ENCODE assay signal across 8 cellular contexts in the genomic region with DNA sequence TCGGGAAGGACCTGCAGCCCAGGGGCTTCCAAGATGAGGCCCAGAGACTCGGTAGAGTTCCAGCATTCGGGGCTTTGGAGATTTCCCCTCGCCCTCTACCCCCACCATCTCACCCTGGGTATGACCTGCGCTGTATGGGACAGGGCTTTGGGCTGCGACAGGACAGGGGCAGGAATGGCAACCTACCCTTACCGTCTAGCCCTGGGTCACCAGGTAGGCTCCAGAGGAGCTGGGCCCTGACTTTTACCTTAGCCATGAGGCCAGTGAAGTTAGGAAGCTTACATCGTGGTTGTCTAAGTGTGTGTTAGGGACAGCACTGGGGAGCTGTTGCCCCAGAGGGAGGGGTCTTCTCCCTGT. TPM values are rescaled to one million over a fixed set of nuclear protein-coding genes. Genes with fewer than 3 reads are reported as not detected.
DNase-seq lines count a peak whose midpoint lies in the region; ATAC-seq, FAIRE-seq and TF ChIP-seq lines count a peak whose summit lies in the region.

No MANE protein-coding gene starts in this region.

- BruUV-seq in HCT116 (replicated peaks; lab: Mats Ljungman, UMichigan) = no TSS peak

- H4K20me1 ChIP-seq in HCT116 (ENCODE audit: insufficient read depth) (no peaks in the 10 kb centered on the region), keratinocyte (ENCODE audit: control insufficient read depth, extremely low read depth, insufficient read depth, low read length) (no peaks in the 10 kb centered on the region)

- peak overlapping the region; percentile 64 for H3K9ac ChIP-seq in HCT116 (ENCODE audit: low read length)
- peak overlapping the region; percentile 44 for H3K9ac ChIP-seq in keratinocyte (ENCODE audit: control insufficient read depth, extremely low read depth, insufficient read depth, low read length)

- no peaks in the 10 kb centered on the region for H3K9me2 ChIP-seq in HCT116 (ENCODE audit: insufficient read depth)

- H3K79me2 ChIP-seq in HCT116 (ENCODE audit: insufficient read depth, low read length) = no peaks in the 10 kb centered on the region
- H3K79me2 ChIP-seq in keratinocyte (ENCODE audit: control insufficient read depth, insufficient read depth, low read length) = no peaks in the 10 kb centered on the region

- H3K4me1 Mint-ChIP-seq in activated naive CD8-positive, alpha-beta T cell treated with anti-CD3 and anti-CD28 coated beads for 36 hours = peaks cover 72% of the 10 kb centered on the region
- peaks cover 78% of the 10 kb centered on the region for H3K4me1 Mint-ChIP-seq in stimulated activated naive CD8-positive, alpha-beta T cell treated with anti-CD3 and anti-CD28 coated beads, Interleukin-15, Interleukin-2, amounts not matched to agents 100 ng/mL and 50 ng/mL, for 24 hours (ENCODE audit: low read depth)

- DNase-seq in HCT116 (ENCODE audit: low read depth, low spot score) (no peak), keratinocyte (ENCODE audit: low read depth, low spot score) (no peak), kidney glomerular epithelial cell (lab: John Stamatoyannopoulos, UW) (no peak)
- DNase-seq in activated naive CD8-positive, alpha-beta T cell treated with anti-CD3 and anti-CD28 coated beads for 36 hours = no peak
- no peak for DNase-seq in effector CD4-positive, alpha-beta T cell

- H3K4me2 ChIP-seq in HCT116 (ENCODE audit: low read length) = peak overlapping the region; percentile 96
- peak overlapping the region; percentile 69 for H3K4me2 ChIP-seq in keratinocyte (ENCODE audit: control insufficient read depth, extremely low read depth, insufficient read depth, low read depth, low read length)

- ATAC-seq in HCT116 = peak; percentile 26
- no peak for ATAC-seq in HG03457 (IDR thresholded peaks at IDR 0.05; ENCODE audit: unreplicated experiment)
- ATAC-seq in GM18907 (IDR thresholded peaks at IDR 0.05; ENCODE audit: unreplicated experiment) = no peak

- H2AFZ ChIP-seq in HCT116 (ENCODE audit: low read depth, low read length, poor library complexity, severe bottlenecking) = peak overlapping the region; percentile 85
- H2AFZ ChIP-seq in keratinocyte (ENCODE audit: control insufficient read depth, low read length) = peak overlapping the region; percentile 47

- RAD21 ChIA-PET in HCT116 (lab: Charles Lee; ENCODE audit: low non-redundant PET in 1 of 2, low total read pairs in 2 of 2, uncharacterized antibody in 2 of 2, unreplicated experiment in 2 of 2) = interaction anchor here in 1 of 2 experiments (0.6 kb wide), 1 partner anchor 13 kb away, joined by 4 read pairs; no protein-coding TSS in a partner anchor

- peaks cover 0 to 4% of the 10 kb centered on the region in 2 experiments; a peak in 1 of 4 replicates for H3K9me3 ChIP-seq in HCT116 (ENCODE audit: control insufficient read depth in 1 of 2, insufficient read depth in 1 of 2, low read depth in 1 of 2, low read length in 2 of 2)
- H3K9me3 ChIP-seq in keratinocyte (ENCODE audit: control insufficient read depth, low read depth, low read length) = no peaks in the 10 kb centered on the region

- CTCF ChIA-PET in HCT116 (lab: Charles Lee) = no interaction called here

- TF ChIP-seq POLR2A in HCT116 (IDR thresholded peaks at IDR 0.05; ENCODE audit: borderline replicate concordance, extremely low read depth, insufficient read depth, insufficient read length) = no peak

- intact Hi-C loops in HCT116 (cut with micrococcal nuclease) = no loop called here

- no peaks in the 10 kb centered on the region for H3K27me3 ChIP-seq in HCT116 (ENCODE audit: insufficient read depth, low read length)
- no peaks in the 10 kb centered on the region for H3K27me3 ChIP-seq in keratinocyte (ENCODE audit: control insufficient read depth, extremely low read depth, insufficient read depth, low read length)

- POLR2A ChIA-PET in HCT116 (lab: Charles Lee) = no interaction called here

- TF ChIP-seq CTCF in HCT116 (IDR thresholded peaks at IDR 0.05 in 2 of 3, conservative IDR thresholded peaks at IDR 0.05 in 1 of 3; ENCODE audit: borderline replicate concordance in 1 of 3, insufficient read depth in 1 of 3, low read depth in 2 of 3, low read length in 2 of 3) (no peak), keratinocyte (optimal IDR thresholded peaks at IDR 0.05 in 1 of 3, IDR thresholded peaks at IDR 0.05 in 1 of 3, conservative IDR thresholded peaks at IDR 0.05 in 1 of 3; ENCODE audit: extremely low read depth in 1 of 3, insufficient read depth in 2 of 3, low read length in 3 of 3) (no peak)

- peak overlapping the region; percentile 59; the same call in 1 of the 2 replicates for H3K27ac ChIP-seq in HCT116 (ENCODE audit: low read depth, low read length)
- H3K27ac ChIP-seq in keratinocyte (ENCODE audit: control insufficient read depth, insufficient read depth, low read length) = no peak overlapping the region

- no peak for TF ChIP-seq RAD21 in HCT116 (IDR thresholded peaks at IDR 0.05; ENCODE audit: low read depth)

- FAIRE-seq in keratinocyte (lab: Jason Lieb, UNC) = no peak

- H3K4me3 ChIP-seq in HCT116 (replicated peaks in 1 of 2; ENCODE audit: low read depth in 1 of 2, low read length in 2 of 2) = peak overlapping the region; percentile 37 to 63
- peak overlapping the region; percentile 13 to 58 (median 45) for H3K4me3 ChIP-seq in keratinocyte (ENCODE audit: control insufficient read depth in 2 of 3, extremely low read depth in 1 of 3, insufficient read depth in 2 of 3, low read depth in 1 of 3, low read length in 3 of 3)

- H3K36me3 Mint-ChIP-seq in activated naive CD8-positive, alpha-beta T cell treated with anti-CD3 and anti-CD28 coated beads for 36 hours = peaks cover 70% of the 10 kb centered on the region
- H3K36me3 Mint-ChIP-seq in stimulated activated naive CD8-positive, alpha-beta T cell treated with anti-CD3 and anti-CD28 coated beads, Interleukin-15, Interleukin-2, amounts not matched to agents 100 ng/mL and 50 ng/mL, for 24 hours (ENCODE audit: low read depth) = peaks cover 39% of the 10 kb centered on the region

- peaks cover 2 to 12% of the 10 kb centered on the region in 2 experiments; a peak in 3 of 4 replicates for H3K36me3 ChIP-seq in HCT116 (ENCODE audit: control insufficient read depth in 1 of 2, insufficient read depth in 2 of 2, low read length in 2 of 2)
- H3K36me3 ChIP-seq in keratinocyte (ENCODE audit: control insufficient read depth in 2 of 2, extremely low read depth in 1 of 2, insufficient read depth in 2 of 2, low read length in 2 of 2) = peaks cover 11 to 16% of the 10 kb centered on the region in 2 experiments

- dilution Hi-C loops in keratinocyte (cut with MboI; ENCODE audit: extremely low pct_ligation_motif_present, low sequenced_read_pairs) = no loop called here

- H3K9me1 ChIP-seq in keratinocyte (ENCODE audit: control insufficient read depth, extremely low read depth, insufficient read depth, low read length) = no peaks in the 10 kb centered on the region

- peak overlapping the region; percentile 93 for H3K27ac Mint-ChIP-seq in activated naive CD8-positive, alpha-beta T cell treated with anti-CD3 and anti-CD28 coated beads for 36 hours
- peak overlapping the region; percentile 90 for H3K27ac Mint-ChIP-seq in stimulated activated naive CD8-positive, alpha-beta T cell treated with anti-CD3 and anti-CD28 coated beads, Interleukin-15, Interleukin-2, amounts not matched to agents 100 ng/mL and 50 ng/mL, for 24 hours

- H3K9me3 Mint-ChIP-seq in activated naive CD8-positive, alpha-beta T cell treated with anti-CD3 and anti-CD28 coated beads for 36 hours = peaks cover 3% of the 10 kb centered on the region
- H3K9me3 Mint-ChIP-seq in stimulated activated naive CD8-positive, alpha-beta T cell treated with anti-CD3 and anti-CD28 coated beads, Interleukin-15, Interleukin-2, amounts not matched to agents 100 ng/mL and 50 ng/mL, for 24 hours = no peaks in the 10 kb centered on the region

- H3K27me3 Mint-ChIP-seq in activated naive CD8-positive, alpha-beta T cell treated with anti-CD3 and anti-CD28 coated beads for 36 hours = no peaks in the 10 kb centered on the region
- H3K27me3 Mint-ChIP-seq in stimulated activated naive CD8-positive, alpha-beta T cell treated with anti-CD3 and anti-CD28 coated beads, Interleukin-15, Interleukin-2, amounts not matched to agents 100 ng/mL and 50 ng/mL, for 24 hours = no peaks in the 10 kb centered on the region

- H3K4me3 Mint-ChIP-seq in activated naive CD8-positive, alpha-beta T cell treated with anti-CD3 and anti-CD28 coated beads for 36 hours = peak overlapping the region; percentile 93
- peak overlapping the region; percentile 89 for H3K4me3 Mint-ChIP-seq in stimulated activated naive CD8-positive, alpha-beta T cell treated with anti-CD3 and anti-CD28 coated beads, Interleukin-15, Interleukin-2, amounts not matched to agents 100 ng/mL and 50 ng/mL, for 24 hours

- H3K4me1 ChIP-seq in HCT116 (ENCODE audit: control insufficient read depth in 1 of 2, insufficient read depth in 2 of 2, low read length in 2 of 2) = peaks cover 20 to 33% of the 10 kb centered on the region in 2 experiments; a peak in 3 of 4 replicates
- H3K4me1 ChIP-seq in keratinocyte (ENCODE audit: control insufficient read depth, extremely low read depth, insufficient read depth, low read length) = peaks cover 29% of the 10 kb centered on the region

RNA-seq across cellular contexts. Expression of gene PPM1M, which starts 0.7 kb away (rescaled TPM):
- 16.6 TPM for total RNA-seq in HCT116 (2021; ENCODE audit: unreplicated experiment)
- polyA plus RNA-seq in HCT116 (2012) = 18.3 and 18.8 TPM in 2 replicates
- 10 to 100 TPM; 69.7 to 74.9 TPM for total RNA-seq in activated naive CD8-positive, alpha-beta T cell treated with anti-CD3 and anti-CD28 coated beads for 36 hours
- 6.4 to 8.0 TPM (median 6.5 TPM) in 3 replicates for polyA plus RNA-seq in keratinocyte
- 3.3 TPM for polyA plus RNA-seq in keratinocyte (2011; ENCODE audit: low read depth)
- 4.8 and 6.3 TPM in 2 replicates for polyA plus RNA-seq in keratinocyte (2011; cell fraction: cytosol; rRNA removed)
- polyA plus RNA-seq in keratinocyte (2011; cell fraction: nucleus; rRNA removed) = 10.4 and 10.6 TPM in 2 replicates
- 2.6 and 5.5 TPM in 2 replicates for polyA plus RNA-seq in keratinocyte (2012; ENCODE audit: low replicate concordance)
- 7.5 to 11.3 TPM (median 10.0 TPM) in 3 replicates for polyA minus RNA-seq in keratinocyte
- polyA minus RNA-seq in keratinocyte (2011; cell fraction: cytosol; rRNA and poly(A)+ RNA removed) = 9.0 TPM
- polyA minus RNA-seq in keratinocyte (2011; cell fraction: nucleus; rRNA and poly(A)+ RNA removed) = 2.0 and 3.7 TPM in 2 replicates

RNA-seq across cellular contexts. Expression of gene TWF2, which starts 7.3 kb away (rescaled TPM):
- 100 TPM for total RNA-seq in HCT116 (2021; ENCODE audit: unreplicated experiment)
- 139 and 142 TPM in 2 replicates for polyA plus RNA-seq in HCT116 (2012)
- total RNA-seq in activated naive CD8-positive, alpha-beta T cell treated with anti-CD3 and anti-CD28 coated beads for 36 hours = 100 to 1,000 TPM; 127 to 134 TPM
- polyA plus RNA-seq in keratinocyte = 70.4 to 113 TPM (median 77.0 TPM) in 3 replicates
- polyA plus RNA-seq in keratinocyte (2011; ENCODE audit: low read depth) = 17.4 TPM
- 66.4 and 134 TPM in 2 replicates for polyA plus RNA-seq in keratinocyte (2011; cell fraction: cytosol; rRNA removed)
- 63.2 and 86.3 TPM in 2 replicates for polyA plus RNA-seq in keratinocyte (2011; cell fraction: nucleus; rRNA removed)
- polyA plus RNA-seq in keratinocyte (2012; ENCODE audit: low replicate concordance) = 33.1 and 98.3 TPM in 2 replicates
- polyA minus RNA-seq in keratinocyte = 57.0 to 139 TPM (median 67.1 TPM) in 3 replicates
- 124 TPM for polyA minus RNA-seq in keratinocyte (2011; cell fraction: cytosol; rRNA and poly(A)+ RNA removed)
- 41.2 and 43.6 TPM in 2 replicates for polyA minus RNA-seq in keratinocyte (2011; cell fraction: nucleus; rRNA and poly(A)+ RNA removed)

RNA-seq across cellular contexts. Expression of gene TLR9, which starts 20.8 kb away (rescaled TPM):
- 0.15 TPM for total RNA-seq in HCT116 (2021; ENCODE audit: unreplicated experiment)
- 0.14 and 0.16 TPM in 2 replicates for polyA plus RNA-seq in HCT116 (2012)
- 1 to 10 TPM in 1 of 2 experiments, under 1 TPM in 1; 0.85 to 1.4 TPM for total RNA-seq in activated naive CD8-positive, alpha-beta T cell treated with anti-CD3 and anti-CD28 coated beads for 36 hours
- polyA plus RNA-seq in keratinocyte = not detected in 3 replicates
- not detected for polyA plus RNA-seq in keratinocyte (2011; ENCODE audit: low read depth)
- polyA plus RNA-seq in keratinocyte (2011; cell fraction: cytosol; rRNA removed) = not detected in 2 replicates
- 0.12 and 0.18 TPM in 2 replicates for polyA plus RNA-seq in keratinocyte (2011; cell fraction: nucleus; rRNA removed)
- 0.20 TPM in 1 of 2 replicates, not detected in the other for polyA plus RNA-seq in keratinocyte (2012; ENCODE audit: low replicate concordance)
- polyA minus RNA-seq in keratinocyte = 0.13 TPM in 1 of 3 replicates, not detected in the others
- polyA minus RNA-seq in keratinocyte (2011; cell fraction: cytosol; rRNA and poly(A)+ RNA removed) = not detected
- not detected in 2 replicates for polyA minus RNA-seq in keratinocyte (2011; cell fraction: nucleus; rRNA and poly(A)+ RNA removed)

RNA-seq across cellular contexts. Expression of gene WDR82, which starts 32.2 kb away (rescaled TPM):
- total RNA-seq in HCT116 (2021; ENCODE audit: unreplicated experiment) = 89.7 TPM
- polyA plus RNA-seq in HCT116 (2012) = 50.1 and 56.1 TPM in 2 replicates
- total RNA-seq in activated naive CD8-positive, alpha-beta T cell treated with anti-CD3 and anti-CD28 coated beads for 36 hours = 100 to 1,000 TPM; 121 to 123 TPM
- 53.1 to 75.1 TPM (median 74.4 TPM) in 3 replicates for polyA plus RNA-seq in keratinocyte
- 21.7 TPM for polyA plus RNA-seq in keratinocyte (2011; ENCODE audit: low read depth)
- polyA plus RNA-seq in keratinocyte (2011; cell fraction: cytosol; rRNA removed) = 41.5 and 63.2 TPM in 2 replicates
- 44.9 and 48.6 TPM in 2 replicates for polyA plus RNA-seq in keratinocyte (2011; cell fraction: nucleus; rRNA removed)
- polyA plus RNA-seq in keratinocyte (2012; ENCODE audit: low replicate concordance) = 36.5 and 62.0 TPM in 2 replicates
- polyA minus RNA-seq in keratinocyte = 44.0 to 86.1 TPM (median 63.8 TPM) in 3 replicates
- polyA minus RNA-seq in keratinocyte (2011; cell fraction: cytosol; rRNA and poly(A)+ RNA removed) = 39.5 TPM
- polyA minus RNA-seq in keratinocyte (2011; cell fraction: nucleus; rRNA and poly(A)+ RNA removed) = 28.3 and 53.8 TPM in 2 replicates

RNA-seq across cellular contexts. Expression of gene GLYCTK, which starts 41.4 kb away (rescaled TPM):
- 9.1 TPM for total RNA-seq in HCT116 (2021; ENCODE audit: unreplicated experiment)
- 6.4 and 8.3 TPM in 2 replicates for polyA plus RNA-seq in HCT116 (2012)
- total RNA-seq in activated naive CD8-positive, alpha-beta T cell treated with anti-CD3 and anti-CD28 coated beads for 36 hours = 10 to 100 TPM; 16.1 to 17.2 TPM
- polyA plus RNA-seq in keratinocyte = 4.9 to 5.7 TPM (median 5.0 TPM) in 3 replicates
- polyA plus RNA-seq in keratinocyte (2011; ENCODE audit: low read depth) = 0.39 TPM
- polyA plus RNA-seq in keratinocyte (2011; cell fraction: cytosol; rRNA removed) = 1.8 and 3.3 TPM in 2 replicates
- polyA plus RNA-seq in keratinocyte (2011; cell fraction: nucleus; rRNA removed) = 12.1 and 14.6 TPM in 2 replicates
- polyA plus RNA-seq in keratinocyte (2012; ENCODE audit: low replicate concordance) = 1.4 and 4.6 TPM in 2 replicates
- 4.5 to 5.3 TPM (median 5.2 TPM) in 3 replicates for polyA minus RNA-seq in keratinocyte
- 4.8 TPM for polyA minus RNA-seq in keratinocyte (2011; cell fraction: cytosol; rRNA and poly(A)+ RNA removed)
- 4.6 and 4.7 TPM in 2 replicates for polyA minus RNA-seq in keratinocyte (2011; cell fraction: nucleus; rRNA and poly(A)+ RNA removed)
